Comparison of ENCODE assay signal across 1 cellular context in the genomic region with DNA sequence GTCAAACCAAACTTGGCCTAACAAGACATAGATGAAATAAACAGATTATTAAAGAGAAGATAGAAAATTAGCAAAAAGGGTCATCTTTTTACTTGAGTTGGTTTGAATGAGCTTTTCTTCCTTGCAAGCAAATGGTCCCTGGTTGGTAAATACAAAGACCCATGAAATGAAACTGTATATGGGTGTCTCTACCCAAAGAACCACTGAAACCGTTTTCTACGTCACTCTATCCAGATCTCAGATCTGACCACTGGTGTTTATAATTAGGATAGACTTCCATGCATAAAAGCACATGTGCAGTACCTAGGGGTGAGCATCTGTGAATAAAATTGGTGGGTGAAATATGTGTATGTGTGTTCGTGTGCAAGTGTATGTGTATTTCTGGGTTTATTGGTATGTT.
TF ChIP-seq lines count a peak whose summit lies in the region.

No MANE protein-coding gene starts in this region.

TF ChIP-seq in GM12878, 131 proteins besides CTCF, POLR2A, EP300 and RAD21:
- TF ChIP-seq, protein P1, sequence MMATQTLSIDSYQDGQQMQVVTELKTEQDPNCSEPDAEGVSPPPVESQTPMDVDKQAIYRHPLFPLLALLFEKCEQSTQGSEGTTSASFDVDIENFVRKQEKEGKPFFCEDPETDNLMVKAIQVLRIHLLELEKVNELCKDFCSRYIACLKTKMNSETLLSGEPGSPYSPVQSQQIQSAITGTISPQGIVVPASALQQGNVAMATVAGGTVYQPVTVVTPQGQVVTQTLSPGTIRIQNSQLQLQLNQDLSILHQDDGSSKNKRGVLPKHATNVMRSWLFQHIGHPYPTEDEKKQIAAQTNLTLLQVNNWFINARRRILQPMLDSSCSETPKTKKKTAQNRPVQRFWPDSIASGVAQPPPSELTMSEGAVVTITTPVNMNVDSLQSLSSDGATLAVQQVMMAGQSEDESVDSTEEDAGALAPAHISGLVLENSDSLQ (IDR thresholded peaks at IDR 0.05): no peak
- TF ChIP-seq CEBPZ (IDR thresholded peaks at IDR 0.05; ENCODE audit: low read depth, low read length): no peak
- no peak for TF ChIP-seq RELB (IDR thresholded peaks at IDR 0.05; ENCODE audit: low read depth)
- TF ChIP-seq SMAD5 (IDR thresholded peaks at IDR 0.05; ENCODE audit: low read depth): no peak
- TF ChIP-seq, protein P2, sequence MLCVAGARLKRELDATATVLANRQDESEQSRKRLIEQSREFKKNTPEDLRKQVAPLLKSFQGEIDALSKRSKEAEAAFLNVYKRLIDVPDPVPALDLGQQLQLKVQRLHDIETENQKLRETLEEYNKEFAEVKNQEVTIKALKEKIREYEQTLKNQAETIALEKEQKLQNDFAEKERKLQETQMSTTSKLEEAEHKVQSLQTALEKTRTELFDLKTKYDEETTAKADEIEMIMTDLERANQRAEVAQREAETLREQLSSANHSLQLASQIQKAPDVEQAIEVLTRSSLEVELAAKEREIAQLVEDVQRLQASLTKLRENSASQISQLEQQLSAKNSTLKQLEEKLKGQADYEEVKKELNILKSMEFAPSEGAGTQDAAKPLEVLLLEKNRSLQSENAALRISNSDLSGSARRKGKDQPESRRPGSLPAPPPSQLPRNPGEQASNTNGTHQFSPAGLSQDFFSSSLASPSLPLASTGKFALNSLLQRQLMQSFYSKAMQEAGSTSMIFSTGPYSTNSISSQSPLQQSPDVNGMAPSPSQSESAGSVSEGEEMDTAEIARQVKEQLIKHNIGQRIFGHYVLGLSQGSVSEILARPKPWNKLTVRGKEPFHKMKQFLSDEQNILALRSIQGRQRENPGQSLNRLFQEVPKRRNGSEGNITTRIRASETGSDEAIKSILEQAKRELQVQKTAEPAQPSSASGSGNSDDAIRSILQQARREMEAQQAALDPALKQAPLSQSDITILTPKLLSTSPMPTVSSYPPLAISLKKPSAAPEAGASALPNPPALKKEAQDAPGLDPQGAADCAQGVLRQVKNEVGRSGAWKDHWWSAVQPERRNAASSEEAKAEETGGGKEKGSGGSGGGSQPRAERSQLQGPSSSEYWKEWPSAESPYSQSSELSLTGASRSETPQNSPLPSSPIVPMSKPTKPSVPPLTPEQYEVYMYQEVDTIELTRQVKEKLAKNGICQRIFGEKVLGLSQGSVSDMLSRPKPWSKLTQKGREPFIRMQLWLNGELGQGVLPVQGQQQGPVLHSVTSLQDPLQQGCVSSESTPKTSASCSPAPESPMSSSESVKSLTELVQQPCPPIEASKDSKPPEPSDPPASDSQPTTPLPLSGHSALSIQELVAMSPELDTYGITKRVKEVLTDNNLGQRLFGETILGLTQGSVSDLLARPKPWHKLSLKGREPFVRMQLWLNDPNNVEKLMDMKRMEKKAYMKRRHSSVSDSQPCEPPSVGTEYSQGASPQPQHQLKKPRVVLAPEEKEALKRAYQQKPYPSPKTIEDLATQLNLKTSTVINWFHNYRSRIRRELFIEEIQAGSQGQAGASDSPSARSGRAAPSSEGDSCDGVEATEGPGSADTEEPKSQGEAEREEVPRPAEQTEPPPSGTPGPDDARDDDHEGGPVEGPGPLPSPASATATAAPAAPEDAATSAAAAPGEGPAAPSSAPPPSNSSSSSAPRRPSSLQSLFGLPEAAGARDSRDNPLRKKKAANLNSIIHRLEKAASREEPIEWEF (IDR thresholded peaks at IDR 0.05; ENCODE audit: insufficient replicate concordance, low read depth, low read length): no peak
- no peak for TF ChIP-seq SIN3A (IDR thresholded peaks at IDR 0.05; ENCODE audit: low read depth, low read length)
- no peak for TF ChIP-seq MEF2A (IDR thresholded peaks at IDR 0.05; ENCODE audit: insufficient read depth, low read depth, low read length)
- TF ChIP-seq, protein P3, sequence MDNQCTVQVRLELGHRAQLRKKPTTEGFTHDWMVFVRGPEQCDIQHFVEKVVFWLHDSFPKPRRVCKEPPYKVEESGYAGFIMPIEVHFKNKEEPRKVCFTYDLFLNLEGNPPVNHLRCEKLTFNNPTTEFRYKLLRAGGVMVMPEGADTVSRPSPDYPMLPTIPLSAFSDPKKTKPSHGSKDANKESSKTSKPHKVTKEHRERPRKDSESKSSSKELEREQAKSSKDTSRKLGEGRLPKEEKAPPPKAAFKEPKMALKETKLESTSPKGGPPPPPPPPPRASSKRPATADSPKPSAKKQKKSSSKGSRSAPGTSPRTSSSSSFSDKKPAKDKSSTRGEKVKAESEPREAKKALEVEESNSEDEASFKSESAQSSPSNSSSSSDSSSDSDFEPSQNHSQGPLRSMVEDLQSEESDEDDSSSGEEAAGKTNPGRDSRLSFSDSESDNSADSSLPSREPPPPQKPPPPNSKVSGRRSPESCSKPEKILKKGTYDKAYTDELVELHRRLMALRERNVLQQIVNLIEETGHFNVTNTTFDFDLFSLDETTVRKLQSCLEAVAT (IDR thresholded peaks at IDR 0.05): no peak
